In genomic region chr11:64971421-64972233, GRCh38 we compare ENCODE assay signal across 8 cellular contexts.
DNase-seq lines count a peak whose midpoint lies in the region; ATAC-seq and TF ChIP-seq lines count a peak whose summit lies in the region.

Gene MAJIN (minus strand): TSS chr11:64972108. CDS start chr11:64959405, 12,703 bp downstream.

- no peaks in the 10 kb centered on the region for H3K4me1 ChIP-seq in HEK293 (ENCODE audit: control insufficient read depth, insufficient read depth, low read length)
- peaks cover 10% of the 10 kb centered on the region for H3K4me1 ChIP-seq in effector memory CD4-positive, alpha-beta T cell (ENCODE audit: control insufficient read depth, insufficient read depth, low read length, poor library complexity, severe bottlenecking)

- H3K4me3 ChIP-seq in HEK293 (ENCODE audit: low read depth, low read length): no peak within 1 kb of the TSS
- H3K4me3 ChIP-seq in effector memory CD4-positive, alpha-beta T cell (ENCODE audit: insufficient read depth, low read depth, low read length, poor library complexity, severe bottlenecking): peak within 1 kb of the TSS; percentile 35

- ATAC-seq in HG03139 (IDR thresholded peaks at IDR 0.05; ENCODE audit: unreplicated experiment) (no peak), GM18498 (IDR thresholded peaks at IDR 0.05; ENCODE audit: unreplicated experiment) (no peak), HG02885 (IDR thresholded peaks at IDR 0.05; ENCODE audit: poor library complexity, unreplicated experiment) (no peak)

- no peaks in the 10 kb centered on the region for H3K9me3 ChIP-seq in HEK293 (ENCODE audit: control insufficient read depth, insufficient read depth, low read depth, low read length)
- no peaks in the 10 kb centered on the region for H3K9me3 ChIP-seq in effector memory CD4-positive, alpha-beta T cell (ENCODE audit: control insufficient read depth, low read length)

- POLR2A ChIA-PET in HEK293 (lab: Yijun Ruan, JAX): no interaction called here

- CTCF ChIA-PET in HEK293 (lab: Yijun Ruan, JAX): no interaction called here

- DNase-seq in activated CD8-positive, alpha-beta memory T cell treated with anti-CD3 and anti-CD28 coated beads for 48 hours (ENCODE audit: low read depth in 2 of 3, low spot score in 2 of 3): peak; percentile 75 to 83 (median 81)
- peak; percentile 73 to 86 (median 79) for DNase-seq in effector memory CD4-positive, alpha-beta T cell
- DNase-seq in midbrain (lab: John Stamatoyannopoulos, UW): peak; percentile 64
- peak; percentile 73 for DNase-seq in stimulated activated CD8-positive, alpha-beta memory T cell treated with anti-CD3 and anti-CD28 coated beads, Interleukin-12 subunit alpha, Interleukin-12 subunit beta, amount 100 ng/mL, for 4 hours (ENCODE audit: low read depth)

- no peak within 1 kb of the TSS for H3K27ac ChIP-seq in HEK293 (ENCODE audit: extremely low read depth, low read depth, low read length)
- peak within 1 kb of the TSS; percentile 59 for H3K27ac ChIP-seq in effector memory CD4-positive, alpha-beta T cell (ENCODE audit: insufficient read depth, low read length, poor library complexity, severe bottlenecking)

- no peaks in the 10 kb centered on the region for H3K36me3 ChIP-seq in HEK293 (ENCODE audit: control insufficient read depth in 2 of 2, insufficient read depth in 1 of 2, low read length in 2 of 2)
- H3K36me3 ChIP-seq in effector memory CD4-positive, alpha-beta T cell (ENCODE audit: control insufficient read depth, insufficient read depth, low read length): no peaks in the 10 kb centered on the region

- no peak for TF ChIP-seq CTCF in HEK293 (tag by site-specific recombination; IDR thresholded peaks at IDR 0.05)

- H3K27me3 ChIP-seq in effector memory CD4-positive, alpha-beta T cell (replicated peaks; ENCODE audit: control insufficient read depth, insufficient read depth, low read length, poor library complexity, severe bottlenecking): no peaks in the 10 kb centered on the region

TF ChIP-seq in HEK293, 187 proteins besides CTCF, POLR2A, EP300 and RAD21:
- TF ChIP-seq ZNF133 (tag by site-specific recombination; IDR thresholded peaks at IDR 0.05): no peak
- TF ChIP-seq SETDB1 (IDR thresholded peaks at IDR 0.05; ENCODE audit: insufficient read length, low read length): peak; percentile 26
